16 cellular contexts compared by ENCODE assay signal in genomic region chr3:45065373-45065720, GRCh38. TPM values are rescaled to one million over a fixed set of nuclear protein-coding genes. Genes with fewer than 3 reads are reported as not detected.
DNase-seq lines count a peak whose midpoint lies in the region; ATAC-seq, FAIRE-seq and TF ChIP-seq lines count a peak whose summit lies in the region.
"Had no signal": no experiment of that assay in that cellular context is flagged by ENCODE, and none has a peak within 500 bp of the region (broad histone marks: within the 10 kb centered on the region; RNA-seq: fewer than 3 reads in every experiment).

No MANE protein-coding gene starts in this region.

- H3K79me2 ChIP-seq in PC-3 (ENCODE audit: low read length), result no peaks in the 10 kb centered on the region
- no peaks in the 10 kb centered on the region for H3K79me2 ChIP-seq in osteoblast (ENCODE audit: insufficient read depth, low read length)

- H4K20me1 ChIP-seq in PC-3 (ENCODE audit: low read length) (no peaks in the 10 kb centered on the region), osteoblast (ENCODE audit: insufficient read depth, low read length) (no peaks in the 10 kb centered on the region)

- H3K4me2 ChIP-seq in PC-3 (ENCODE audit: low read length) (no peak overlapping the region), osteoblast (ENCODE audit: insufficient read depth, low read length) (no peak overlapping the region)
- H3K4me2 ChIP-seq: A549 had no signal

- H3K9me2 ChIP-seq in PC-3 (replicated peaks; ENCODE audit: low read length), result no peaks in the 10 kb centered on the region

- H3K9ac ChIP-seq in PC-3 (ENCODE audit: low read length) (no peak overlapping the region; the same call in 1 of the 2 replicates), colonic mucosa (ENCODE audit: low read depth in 2 of 2, low read length in 2 of 2) (no peak overlapping the region)

- peaks cover 4% of the 10 kb centered on the region for H3F3A ChIP-seq in PC-3 (ENCODE audit: low read length, unreplicated experiment)

- H3K27me3 ChIP-seq in PC-3 (ENCODE audit: low read length) (no peaks in the 10 kb centered on the region), colonic mucosa (no peaks in the 10 kb centered on the region), osteoblast (ENCODE audit: insufficient read depth, low read length) (no peaks in the 10 kb centered on the region), thyroid gland (no peaks in the 10 kb centered on the region)

- FAIRE-seq in urothelium cell line (lab: Jason Lieb, UNC), result no peak
- FAIRE-seq: A549, endometrium had no signal

- peaks cover 8% of the 10 kb centered on the region for H3K27me3 Mint-ChIP-seq in activated CD4-positive, alpha-beta T cell treated with anti-CD3 and anti-CD28 coated beads, Interleukin-2, amount 10 ng/mL, durations not matched to agents 7 days and 5 days

- H2AFZ ChIP-seq in PC-3 (ENCODE audit: low read length) (no peak overlapping the region), osteoblast (ENCODE audit: low read length) (no peak overlapping the region)

- H3K4me1 Mint-ChIP-seq in activated CD4-positive, alpha-beta T cell treated with anti-CD3 and anti-CD28 coated beads, Interleukin-2, amount 10 ng/mL, durations not matched to agents 7 days and 5 days, result peaks cover 27% of the 10 kb centered on the region

- H3K4me3 Mint-ChIP-seq in activated CD4-positive, alpha-beta T cell treated with anti-CD3 and anti-CD28 coated beads, Interleukin-2, amount 10 ng/mL, durations not matched to agents 7 days and 5 days, result no peak overlapping the region
- H3K4me3 Mint-ChIP-seq: CD4-positive, alpha-beta T cell; mesothelial cell of epicardium had no signal

- ATAC-seq in PC-3, result 0 out of 2 replicates have a peak, but pooled peaks have one; percentile 2
- ATAC-seq: A549 had no signal

- intact Hi-C loops in PC-3 (cut with micrococcal nuclease) (no loop called here), colonic mucosa (cut with DNase I) (no loop called here), thyroid gland (cut with DNase I) (no loop called here)

- H3K27ac ChIP-seq in PC-3 (ENCODE audit: low read length), result peak overlapping the region; percentile 90
- H3K27ac ChIP-seq in colonic mucosa, result peak overlapping the region; percentile 74
- peak overlapping the region; percentile 91 for H3K27ac ChIP-seq in osteoblast (ENCODE audit: low read depth, low read length)
- no peak overlapping the region for H3K27ac ChIP-seq in thyroid gland
- H3K27ac ChIP-seq: A549 had no signal

- no peak for DNase-seq in activated CD4-positive, alpha-beta T cell treated with anti-CD3 and anti-CD28 coated beads, Interleukin-2, amount 10 ng/mL, durations not matched to agents 7 days and 5 days
- no peak for DNase-seq in activated CD4-positive, alpha-beta T cell treated with anti-CD3 and anti-CD28 coated beads for 4 hours
- DNase-seq in PC-3 (no peak), colonic mucosa (no peak), osteoblast (ENCODE audit: insufficient read length, low spot score, missing footprints) (no peak), thyroid gland (no peak), urothelium cell line (ENCODE audit: low spot score) (no peak)
- DNase-seq in NK-92 treated with Interleukin-12 subunit alpha and Interleukin-12 subunit beta, amount 100 ng/mL, for 24 hours (lab: John Stamatoyannopoulos, UW), result no peak
- DNase-seq: central memory CD4-positive, alpha-beta T cell; immature natural killer cell; NCI-H1092; Right ventricle myocardium superior had no signal

- TF ChIP-seq POLR2A in thyroid gland (IDR thresholded peaks at IDR 0.05), result no peak

- H3K27ac Mint-ChIP-seq in activated CD4-positive, alpha-beta T cell treated with anti-CD3 and anti-CD28 coated beads, Interleukin-2, amount 10 ng/mL, durations not matched to agents 7 days and 5 days, result peak overlapping the region; percentile 22
- H3K27ac Mint-ChIP-seq: CD4-positive, alpha-beta T cell; mesothelial cell of epicardium had no signal

- 100% methylated on average over 1 of the region's 1 CpG for WGBS in thyroid gland, 2 donors

- H3K9me3 ChIP-seq in PC-3 (ENCODE audit: low read length) (no peaks in the 10 kb centered on the region), colonic mucosa (no peaks in the 10 kb centered on the region), osteoblast (ENCODE audit: low read depth, low read length) (no peaks in the 10 kb centered on the region), thyroid gland (no peaks in the 10 kb centered on the region)
- H3K9me3 ChIP-seq: A549 had no signal

- POLR2A ChIA-PET in activated CD4-positive, alpha-beta T cell treated with anti-CD3 and anti-CD28 coated beads, Interleukin-2, amount 10 ng/mL, durations not matched to agents 7 days and 5 days (lab: Charles Lee), result no interaction called here
- POLR2A ChIA-PET in PC-3 (lab: Charles Lee; ENCODE audit: unreplicated experiment), result no interaction called here

- H3K36me3 ChIP-seq in PC-3 (ENCODE audit: low read depth, low read length), result no peaks in the 10 kb centered on the region
- H3K36me3 ChIP-seq in colonic mucosa, result no peaks in the 10 kb centered on the region
- H3K36me3 ChIP-seq in osteoblast (ENCODE audit: insufficient read depth, low read length), result no peaks in the 10 kb centered on the region
- H3K36me3 ChIP-seq in thyroid gland, result no peaks in the 10 kb centered on the region

- H3K4me1 ChIP-seq in PC-3 (ENCODE audit: insufficient read depth, low read length) (peaks cover 36% of the 10 kb centered on the region), colonic mucosa (peaks cover 12% of the 10 kb centered on the region), osteoblast (ENCODE audit: insufficient read depth, low read length) (peaks cover 26% of the 10 kb centered on the region), thyroid gland (no peaks in the 10 kb centered on the region)
- H3K4me1 ChIP-seq: A549 had no signal

- H3K9me3 Mint-ChIP-seq in activated CD4-positive, alpha-beta T cell treated with anti-CD3 and anti-CD28 coated beads, Interleukin-2, amount 10 ng/mL, durations not matched to agents 7 days and 5 days, result no peaks in the 10 kb centered on the region
- H3K9me3 Mint-ChIP-seq: CD4-positive, alpha-beta T cell; immature natural killer cell; mesothelial cell of epicardium had no signal

- no peaks in the 10 kb centered on the region for H3K36me3 Mint-ChIP-seq in activated CD4-positive, alpha-beta T cell treated with anti-CD3 and anti-CD28 coated beads, Interleukin-2, amount 10 ng/mL, durations not matched to agents 7 days and 5 days (ENCODE audit: low read depth)
- H3K36me3 Mint-ChIP-seq: immature natural killer cell, mesothelial cell of epicardium had no signal

- CTCF ChIA-PET in activated CD4-positive, alpha-beta T cell treated with anti-CD3 and anti-CD28 coated beads, Interleukin-2, amount 10 ng/mL, durations not matched to agents 7 days and 5 days (lab: Charles Lee), result interaction anchor here (0.7 to 1.6 kb wide), 4 partner anchors 11 to 592 kb away, joined by 3 read pairs; no protein-coding TSS in a partner anchor
- CTCF ChIA-PET in PC-3 (lab: Charles Lee), result no interaction called here

- H3K4me3 ChIP-seq in PC-3 (ENCODE audit: low read length) (no peak overlapping the region), colonic mucosa (no peak overlapping the region), osteoblast (ENCODE audit: insufficient read depth, low read length) (no peak overlapping the region), thyroid gland (replicated peaks in 1 of 3) (no peak overlapping the region)
- H3K4me3 ChIP-seq: A549 had no signal

- TF ChIP-seq CTCF in PC-3 (conservative IDR thresholded peaks at IDR 0.05; ENCODE audit: low read depth, low read length), result no peak
- TF ChIP-seq CTCF in colonic mucosa (IDR thresholded peaks at IDR 0.05), result no peak
- TF ChIP-seq CTCF in osteoblast (IDR thresholded peaks at IDR 0.05; ENCODE audit: extremely low read depth, low read depth, low read length), result no peak
- no peak for TF ChIP-seq CTCF in thyroid gland (IDR thresholded peaks at IDR 0.05)

- no TSS peak for BruUV-seq in PC-3 (replicated peaks; lab: Mats Ljungman, UMichigan)

RNA-seq across cellular contexts. Expression of gene CLEC3B, which starts 39.2 kb away (rescaled TPM):
- under 1 TPM; 0.30 to 0.37 TPM for total RNA-seq in activated CD4-positive, alpha-beta T cell treated with anti-CD3 and anti-CD28 coated beads, Interleukin-2, amount 10 ng/mL, durations not matched to agents 7 days and 5 days
- 1.8 TPM in 1 of 2 replicates, not detected in the other for total RNA-seq in PC-3 (2014; rRNA removed)
- total RNA-seq in colonic mucosa, result 10 to 100 TPM in 1 of 2 donors, 1 to 10 TPM in 1; 9.6 to 28.9 TPM
- 48.9 and 52.5 TPM in 2 replicates for total RNA-seq in osteoblast
- 10 to 100 TPM; 28.2 to 78.4 (median 32.5) TPM for total RNA-seq in thyroid gland

Comparison
In these comparisons a context has a peak if more than half of its experiments do, and no peak if none do; other contexts are left out.
1. H3K27ac ChIP-seq: peak in PC-3 (single experiment), colonic mucosa (single experiment) and osteoblast (single experiment); none in thyroid gland (0 of 3).